Comparison of ENCODE assay signal across 2 cellular contexts in the genomic region with DNA sequence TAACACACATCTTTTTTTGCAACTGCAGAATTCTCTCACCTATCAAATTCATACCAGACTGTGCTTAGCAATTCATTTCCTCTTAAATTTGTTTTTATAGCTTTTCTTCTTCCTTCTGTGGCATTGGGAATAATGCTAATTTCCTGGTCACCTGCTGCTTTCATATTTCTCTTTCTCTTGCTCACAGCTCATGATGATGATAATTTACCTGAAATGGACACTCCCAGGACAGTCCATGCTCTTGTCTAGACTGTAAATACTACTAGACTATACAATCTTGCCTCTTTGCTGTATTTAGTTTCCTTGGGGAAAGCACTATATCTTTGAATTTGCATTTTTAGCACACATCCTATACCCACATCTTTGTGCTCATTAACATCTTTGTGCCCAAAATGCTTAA.
TF ChIP-seq lines count a peak whose summit lies in the region.

No MANE protein-coding gene starts in this region.

TF ChIP-seq in SK-N-SH, 30 proteins besides CTCF, POLR2A, EP300 and RAD21 (continued from another document):
- TF ChIP-seq SIN3A (IDR thresholded peaks at IDR 0.05; ENCODE audit: borderline replicate concordance, low read depth, low read length) (no peak), RXRA (IDR thresholded peaks at IDR 0.05; ENCODE audit: borderline replicate concordance, low read depth) (no peak), RFX5 (IDR thresholded peaks at IDR 0.05; ENCODE audit: low read length) (no peak), SMC3 (IDR thresholded peaks at IDR 0.05; ENCODE audit: low read depth, low read length) (no peak), RCOR1 (IDR thresholded peaks at IDR 0.05; ENCODE audit: low read length) (no peak), GATA2 (CRISPR knock-in tag; IDR thresholded peaks at IDR 0.05) (no peak), POLR2AphosphoS5 (IDR thresholded peaks at IDR 0.05; ENCODE audit: low read depth, low read length) (no peak), MXI1 (IDR thresholded peaks at IDR 0.05; ENCODE audit: low read depth, low read length) (no peak)
- TF ChIP-seq, protein P1, sequence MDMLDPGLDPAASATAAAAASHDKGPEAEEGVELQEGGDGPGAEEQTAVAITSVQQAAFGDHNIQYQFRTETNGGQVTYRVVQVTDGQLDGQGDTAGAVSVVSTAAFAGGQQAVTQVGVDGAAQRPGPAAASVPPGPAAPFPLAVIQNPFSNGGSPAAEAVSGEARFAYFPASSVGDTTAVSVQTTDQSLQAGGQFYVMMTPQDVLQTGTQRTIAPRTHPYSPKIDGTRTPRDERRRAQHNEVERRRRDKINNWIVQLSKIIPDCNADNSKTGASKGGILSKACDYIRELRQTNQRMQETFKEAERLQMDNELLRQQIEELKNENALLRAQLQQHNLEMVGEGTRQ (IDR thresholded peaks at IDR 0.05; ENCODE audit: borderline replicate concordance, low read depth, low read length), result no peak

TF ChIP-seq in SK-N-SH treated with all-trans-retinoic acid at 6 μM for 48 hours, 23 proteins besides CTCF, POLR2A, EP300 and RAD21 (continued from another document):
- TF ChIP-seq, protein P2, sequence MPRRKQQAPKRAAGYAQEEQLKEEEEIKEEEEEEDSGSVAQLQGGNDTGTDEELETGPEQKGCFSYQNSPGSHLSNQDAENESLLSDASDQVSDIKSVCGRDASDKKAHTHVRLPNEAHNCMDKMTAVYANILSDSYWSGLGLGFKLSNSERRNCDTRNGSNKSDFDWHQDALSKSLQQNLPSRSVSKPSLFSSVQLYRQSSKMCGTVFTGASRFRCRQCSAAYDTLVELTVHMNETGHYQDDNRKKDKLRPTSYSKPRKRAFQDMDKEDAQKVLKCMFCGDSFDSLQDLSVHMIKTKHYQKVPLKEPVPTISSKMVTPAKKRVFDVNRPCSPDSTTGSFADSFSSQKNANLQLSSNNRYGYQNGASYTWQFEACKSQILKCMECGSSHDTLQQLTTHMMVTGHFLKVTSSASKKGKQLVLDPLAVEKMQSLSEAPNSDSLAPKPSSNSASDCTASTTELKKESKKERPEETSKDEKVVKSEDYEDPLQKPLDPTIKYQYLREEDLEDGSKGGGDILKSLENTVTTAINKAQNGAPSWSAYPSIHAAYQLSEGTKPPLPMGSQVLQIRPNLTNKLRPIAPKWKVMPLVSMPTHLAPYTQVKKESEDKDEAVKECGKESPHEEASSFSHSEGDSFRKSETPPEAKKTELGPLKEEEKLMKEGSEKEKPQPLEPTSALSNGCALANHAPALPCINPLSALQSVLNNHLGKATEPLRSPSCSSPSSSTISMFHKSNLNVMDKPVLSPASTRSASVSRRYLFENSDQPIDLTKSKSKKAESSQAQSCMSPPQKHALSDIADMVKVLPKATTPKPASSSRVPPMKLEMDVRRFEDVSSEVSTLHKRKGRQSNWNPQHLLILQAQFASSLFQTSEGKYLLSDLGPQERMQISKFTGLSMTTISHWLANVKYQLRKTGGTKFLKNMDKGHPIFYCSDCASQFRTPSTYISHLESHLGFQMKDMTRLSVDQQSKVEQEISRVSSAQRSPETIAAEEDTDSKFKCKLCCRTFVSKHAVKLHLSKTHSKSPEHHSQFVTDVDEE (CRISPR knock-in tag; IDR thresholded peaks at IDR 0.05), result no peak
- no peak for TF ChIP-seq GLIS3 (CRISPR knock-in tag; IDR thresholded peaks at IDR 0.05)
- TF ChIP-seq ZFP3 (CRISPR knock-in tag; IDR thresholded peaks at IDR 0.05), result no peak
- TF ChIP-seq ZNF70 (CRISPR knock-in tag; IDR thresholded peaks at IDR 0.05), result no peak
- TF ChIP-seq, protein P3, sequence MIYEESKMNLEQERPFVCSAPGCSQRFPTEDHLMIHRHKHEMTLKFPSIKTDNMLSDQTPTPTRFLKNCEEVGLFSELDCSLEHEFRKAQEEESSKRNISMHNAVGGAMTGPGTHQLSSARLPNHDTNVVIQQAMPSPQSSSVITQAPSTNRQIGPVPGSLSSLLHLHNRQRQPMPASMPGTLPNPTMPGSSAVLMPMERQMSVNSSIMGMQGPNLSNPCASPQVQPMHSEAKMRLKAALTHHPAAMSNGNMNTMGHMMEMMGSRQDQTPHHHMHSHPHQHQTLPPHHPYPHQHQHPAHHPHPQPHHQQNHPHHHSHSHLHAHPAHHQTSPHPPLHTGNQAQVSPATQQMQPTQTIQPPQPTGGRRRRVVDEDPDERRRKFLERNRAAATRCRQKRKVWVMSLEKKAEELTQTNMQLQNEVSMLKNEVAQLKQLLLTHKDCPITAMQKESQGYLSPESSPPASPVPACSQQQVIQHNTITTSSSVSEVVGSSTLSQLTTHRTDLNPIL (CRISPR knock-in tag; IDR thresholded peaks at IDR 0.05; ENCODE audit: low read depth), result no peak
- no peak for TF ChIP-seq SNAI2 (CRISPR knock-in tag; IDR thresholded peaks at IDR 0.05)
TF ChIP-seq in SK-N-SH treated with all-trans-retinoic acid at 6 μM for 48 hours: peak in this region for 0.
